In genomic region chr3:100999160-100999559, GRCh38 we compare ENCODE assay signal across 36 cellular contexts. TPM values are rescaled to one million over a fixed set of nuclear protein-coding genes. Genes with fewer than 3 reads are reported as not detected.
"Had no signal": no experiment of that assay in that cellular context is flagged by ENCODE, and none has a peak within 500 bp of the region (broad histone marks: within the 10 kb centered on the region; RNA-seq: fewer than 3 reads in every experiment).

No MANE protein-coding gene starts in this region.

- H3K4me1 ChIP-seq: adrenal gland, body of pancreas, breast epithelium had no signal

- H3K9me3 ChIP-seq: adrenal gland, ascending aorta, body of pancreas, breast epithelium had no signal

- H3K36me3 ChIP-seq: adrenal gland, ascending aorta, brain microvascular endothelial cell, breast epithelium, cardiac muscle cell had no signal

- DNase-seq: activated effector memory CD4-positive, alpha-beta T cell treated with anti-CD3 and anti-CD28 coated beads, Interleukin-2, amount 50 U/mL, for 16 hours; activated effector memory CD4-positive, alpha-beta T cell treated with Interleukin-2 at 50 U/mL for 16 hours; activated gamma-delta T cell; activated gamma-delta T cell treated with Interleukin-2 at 50 U/mL for 16 hours; activated naive CD4-positive, alpha-beta T cell; activated naive CD4-positive, alpha-beta T cell treated with anti-CD3 and anti-CD28 coated beads for 36 hours; activated naive CD4-positive, alpha-beta T cell treated with anti-CD3 and anti-CD28 coated beads, Interleukin-2, amount 10 ng/mL, durations not matched to agents 7 days and 5 days; activated naive CD4-positive, alpha-beta T cell treated with anti-CD3 and anti-CD28 coated beads, Interleukin-2, amount 50 U/mL, for 16 hours; activated naive CD4-positive, alpha-beta T cell treated with Interleukin-2 at 50 U/mL for 16 hours; activated naive CD8-positive, alpha-beta T cell treated with anti-CD3 and anti-CD28 coated beads for 36 hours; activated naive CD8-positive, alpha-beta T cell treated with anti-CD3 and anti-CD28 coated beads, Interleukin-2, amount 10 ng/mL, durations not matched to agents 7 days and 5 days; activated naive CD8-positive, alpha-beta T cell treated with anti-CD3 and anti-CD28 coated beads, Interleukin-2, amount 50 U/mL, for 24 hours; activated T-cell treated with anti-CD3 and anti-CD28 coated beads, Interleukin-2, amount 50 U/mL, for 1 hour; activated T-cell treated with anti-CD3 and anti-CD28 coated beads, Interleukin-2, amount 50 U/mL, for 24 hours; activated T-cell treated with anti-CD3 and anti-CD28 coated beads, Interleukin-2, amount 50 U/mL, for 4 hours; activated T-cell treated with anti-CD3 and anti-CD28 coated beads, Interleukin-2, amount 50 U/mL, for 48 hours; activated T-cell treated with anti-CD3 and anti-CD28 coated beads, Interleukin-2, amount 50 U/mL, for 72 hours; adrenal gland; amniotic stem cell; amygdala; anterior cingulate cortex; aorta; body of pancreas; brain microvascular endothelial cell; caudate nucleus; central memory CD4-positive, alpha-beta T cell; cerebellar nuclear complex had no signal

- H3K27ac ChIP-seq: adrenal gland, ascending aorta, body of pancreas, brain microvascular endothelial cell, breast epithelium, cardiac muscle cell had no signal

- FAIRE-seq: astrocyte, bronchial epithelial cell had no signal

- H3K4me3 ChIP-seq: adrenal gland, ascending aorta, body of pancreas, breast epithelium, cardiac muscle cell had no signal

- H3K27me3 ChIP-seq: adrenal gland, ascending aorta, body of pancreas, brain microvascular endothelial cell, breast epithelium, cardiac muscle cell had no signal

- ATAC-seq: activated naive CD4-positive, alpha-beta T cell treated with anti-CD3 and anti-CD28 coated beads, Interleukin-2, amount 50 U/mL, for 72 hours; activated naive CD8-positive, alpha-beta T cell treated with anti-CD3 and anti-CD28 coated beads, Interleukin-2, amount 50 U/mL, for 24 hours; activated T-cell treated with anti-CD3 and anti-CD28 coated beads, Interleukin-2, amount 50 U/mL, for 4 hours; activated T-cell treated with anti-CD3 and anti-CD28 coated beads, Interleukin-2, amount 50 U/mL, for 72 hours; activated T-helper 17 cell treated with anti-CD3 and anti-CD28 coated beads, Interleukin-2, amount 50 U/mL, for 72 hours; body of pancreas had no signal

RNA-seq across cellular contexts. Expression of gene ABI3BP, which starts 5.9 kb away (rescaled TPM):
- total RNA-seq: activated naive CD4-positive, alpha-beta T cell treated with anti-CD3 and anti-CD28 coated beads for 36 hours; activated T-cell treated with anti-CD3 and anti-CD28 coated beads, Interleukin-2, amount 50 U/mL, for 72 hours; activated T-helper 1 cell treated with anti-CD3 and anti-CD28 coated beads, Interleukin-12 subunit alpha, Interleukin-12 subunit beta, Interleukin-2, Interleukin-4 antibody, amounts not matched to agents 30 ng/mL and 10 ng/mL and 1 ng/mL, durations not matched to agents 14 hours and 24 hours and 36 hours; activated T-helper 2 cell treated with anti-CD3 and anti-CD28 coated beads, Interferon-gamma antibody, Interleukin-2, Interleukin-4, amounts not matched to agents 10 μg/mL and 5 μg/mL and 100 μg/mL, durations not matched to agents 14 hours and 24 hours and 36 hours had no signal
